In genomic region chr20:51206032-51206662, GRCh38 we compare ENCODE assay signal across 15 cellular contexts.
"Had no signal": no experiment of that assay in that cellular context is flagged by ENCODE, and none has a peak within 500 bp of the region (broad histone marks: within the 10 kb centered on the region; RNA-seq: fewer than 3 reads in every experiment).

No MANE protein-coding gene starts in this region.

- H3K4me3 ChIP-seq: esophagus muscularis mucosa, mucosa of descending colon, psoas muscle, sigmoid colon had no signal

- H3K36me3 Mint-ChIP-seq: naive thymus-derived CD8-positive, alpha-beta T cell; type B pancreatic cell had no signal

- H3K27ac ChIP-seq: esophagus muscularis mucosa, psoas muscle, sigmoid colon had no signal

- H3K4me1 Mint-ChIP-seq: activated CD4-positive, alpha-beta T cell treated with anti-CD3 and anti-CD28 coated beads, Interleukin-2, amount 10 ng/mL, durations not matched to agents 7 days and 5 days; activated T-helper 17 cell treated with anti-CD3 and anti-CD28 coated beads, Interleukin-2, amount 50 U/mL, for 72 hours; naive thymus-derived CD8-positive, alpha-beta T cell had no signal

- H3K27ac Mint-ChIP-seq: activated CD4-positive, alpha-beta T cell treated with anti-CD3 and anti-CD28 coated beads, Interleukin-2, amount 10 ng/mL, durations not matched to agents 7 days and 5 days; activated naive CD4-positive, alpha-beta T cell treated with anti-CD3 and anti-CD28 coated beads for 36 hours; activated T-helper 17 cell treated with anti-CD3 and anti-CD28 coated beads, Interleukin-2, amount 50 U/mL, for 72 hours; type B pancreatic cell had no signal

- DNase-seq: activated CD4-positive, alpha-beta T cell treated with anti-CD3 and anti-CD28 coated beads, Interleukin-2, amount 10 ng/mL, durations not matched to agents 7 days and 5 days; activated CD4-positive, CD25-positive, alpha-beta regulatory T cell; activated CD8-positive, alpha-beta memory T cell treated with anti-CD3 and anti-CD28 coated beads for 24 hours; activated naive CD4-positive, alpha-beta T cell treated with anti-CD3 and anti-CD28 coated beads for 36 hours; mucosa of descending colon; naive thymus-derived CD8-positive, alpha-beta T cell; psoas muscle; sigmoid colon; stimulated activated CD4-positive, alpha-beta T cell treated with anti-CD3 and anti-CD28 coated beads, Interleukin-12 subunit alpha, Interleukin-12 subunit beta, amount 100 ng/mL, for 4 hours; stimulated activated naive CD4-positive, alpha-beta T cell treated with Interleukin-2 at 50 U/mL for 16 hours had no signal

- H3K9me3 Mint-ChIP-seq: activated CD4-positive, alpha-beta T cell treated with anti-CD3 and anti-CD28 coated beads, Interleukin-2, amount 10 ng/mL, durations not matched to agents 7 days and 5 days; activated naive CD4-positive, alpha-beta T cell treated with anti-CD3 and anti-CD28 coated beads for 36 hours; activated T-helper 17 cell treated with anti-CD3 and anti-CD28 coated beads, Interleukin-2, amount 50 U/mL, for 72 hours; naive thymus-derived CD8-positive, alpha-beta T cell; type B pancreatic cell had no signal

- H3K4me3 Mint-ChIP-seq: activated CD4-positive, alpha-beta T cell treated with anti-CD3 and anti-CD28 coated beads, Interleukin-2, amount 10 ng/mL, durations not matched to agents 7 days and 5 days; activated naive CD4-positive, alpha-beta T cell treated with anti-CD3 and anti-CD28 coated beads for 36 hours; activated T-helper 17 cell treated with anti-CD3 and anti-CD28 coated beads, Interleukin-2, amount 50 U/mL, for 72 hours; naive thymus-derived CD8-positive, alpha-beta T cell; type B pancreatic cell had no signal

- H3K4me1 ChIP-seq: esophagus muscularis mucosa, psoas muscle, sigmoid colon had no signal

- FAIRE-seq: astrocyte, TTC549 had no signal

- H3K9me3 ChIP-seq: esophagus muscularis mucosa, mucosa of descending colon, psoas muscle, sigmoid colon had no signal

- ATAC-seq: activated T-helper 17 cell treated with anti-CD3 and anti-CD28 coated beads, Interleukin-2, amount 50 U/mL, for 72 hours; mucosa of descending colon; naive thymus-derived CD8-positive, alpha-beta T cell; psoas muscle had no signal

- H3K36me3 ChIP-seq: esophagus muscularis mucosa, sigmoid colon had no signal
